In genomic region chr3:55797775-55798174, GRCh38 we compare ENCODE assay signal across 27 cellular contexts.
"Had no signal": no experiment of that assay in that cellular context is flagged by ENCODE, and none has a peak within 500 bp of the region (broad histone marks: within the 10 kb centered on the region; RNA-seq: fewer than 3 reads in every experiment).

No MANE protein-coding gene starts in this region.

- H3K4me1 ChIP-seq: colonic mucosa, foreskin keratinocyte, gastrocnemius medialis, gastroesophageal sphincter, heart left ventricle, heart right ventricle had no signal

- H3K9me3 ChIP-seq: colonic mucosa, esophagus muscularis mucosa, esophagus squamous epithelium, gastrocnemius medialis, gastroesophageal sphincter had no signal

- ATAC-seq: effector memory CD8-positive, alpha-beta T cell; esophagus mucosa; foreskin keratinocyte; gastrocnemius medialis; gastroesophageal sphincter; heart left ventricle; heart right ventricle had no signal

- DNase-seq: colonic mucosa; cortex of kidney; dermis blood vessel endothelial cell; dorsolateral prefrontal cortex; effector CD4-positive, alpha-beta T cell; effector CD8-positive, alpha-beta T cell; effector memory CD4-positive, alpha-beta T cell; effector memory CD8-positive, alpha-beta T cell; endodermal cell; erythroblast; esophagus squamous epithelium; foreskin keratinocyte; foreskin melanocyte; gastrocnemius medialis; glutamatergic neuron; head of caudate nucleus; heart left ventricle; heart right ventricle had no signal

- H3K27me3 ChIP-seq: colonic mucosa, dorsolateral prefrontal cortex, esophagus muscularis mucosa, esophagus squamous epithelium, foreskin keratinocyte, gastrocnemius medialis, gastroesophageal sphincter, heart right ventricle, hepatocyte had no signal

- FAIRE-seq: colon, endothelial cell of umbilical vein, frontal cortex had no signal

- H3K36me3 ChIP-seq: colonic mucosa, esophagus muscularis mucosa, esophagus squamous epithelium, gastrocnemius medialis, gastroesophageal sphincter, heart left ventricle, heart right ventricle had no signal

- H3K79me2 ChIP-seq: hepatocyte had no signal

- H3K4me3 ChIP-seq: colonic mucosa, coronary artery, dorsolateral prefrontal cortex, esophagus muscularis mucosa, esophagus squamous epithelium, gastrocnemius medialis, gastroesophageal sphincter, heart left ventricle, heart right ventricle, hepatocyte had no signal

- H3K4me2 ChIP-seq: hepatocyte had no signal

- H3K27ac ChIP-seq: colonic mucosa, coronary artery, dorsolateral prefrontal cortex, epithelial cell of prostate, esophagus muscularis mucosa, esophagus squamous epithelium, foreskin keratinocyte, gastrocnemius medialis, gastroesophageal sphincter, heart left ventricle, heart right ventricle, hepatocyte had no signal

- H2AFZ ChIP-seq: hepatocyte had no signal
